Comparison of ENCODE assay signal across 1 cellular context in genomic region chr17:66229783-66230538, GRCh38.
TF ChIP-seq lines count a peak whose summit lies in the region.

No MANE protein-coding gene starts in this region.

TF ChIP-seq in GM23338, 12 proteins besides CTCF, POLR2A, EP300 and RAD21 (continued from another document):
- TF ChIP-seq, protein P1, sequence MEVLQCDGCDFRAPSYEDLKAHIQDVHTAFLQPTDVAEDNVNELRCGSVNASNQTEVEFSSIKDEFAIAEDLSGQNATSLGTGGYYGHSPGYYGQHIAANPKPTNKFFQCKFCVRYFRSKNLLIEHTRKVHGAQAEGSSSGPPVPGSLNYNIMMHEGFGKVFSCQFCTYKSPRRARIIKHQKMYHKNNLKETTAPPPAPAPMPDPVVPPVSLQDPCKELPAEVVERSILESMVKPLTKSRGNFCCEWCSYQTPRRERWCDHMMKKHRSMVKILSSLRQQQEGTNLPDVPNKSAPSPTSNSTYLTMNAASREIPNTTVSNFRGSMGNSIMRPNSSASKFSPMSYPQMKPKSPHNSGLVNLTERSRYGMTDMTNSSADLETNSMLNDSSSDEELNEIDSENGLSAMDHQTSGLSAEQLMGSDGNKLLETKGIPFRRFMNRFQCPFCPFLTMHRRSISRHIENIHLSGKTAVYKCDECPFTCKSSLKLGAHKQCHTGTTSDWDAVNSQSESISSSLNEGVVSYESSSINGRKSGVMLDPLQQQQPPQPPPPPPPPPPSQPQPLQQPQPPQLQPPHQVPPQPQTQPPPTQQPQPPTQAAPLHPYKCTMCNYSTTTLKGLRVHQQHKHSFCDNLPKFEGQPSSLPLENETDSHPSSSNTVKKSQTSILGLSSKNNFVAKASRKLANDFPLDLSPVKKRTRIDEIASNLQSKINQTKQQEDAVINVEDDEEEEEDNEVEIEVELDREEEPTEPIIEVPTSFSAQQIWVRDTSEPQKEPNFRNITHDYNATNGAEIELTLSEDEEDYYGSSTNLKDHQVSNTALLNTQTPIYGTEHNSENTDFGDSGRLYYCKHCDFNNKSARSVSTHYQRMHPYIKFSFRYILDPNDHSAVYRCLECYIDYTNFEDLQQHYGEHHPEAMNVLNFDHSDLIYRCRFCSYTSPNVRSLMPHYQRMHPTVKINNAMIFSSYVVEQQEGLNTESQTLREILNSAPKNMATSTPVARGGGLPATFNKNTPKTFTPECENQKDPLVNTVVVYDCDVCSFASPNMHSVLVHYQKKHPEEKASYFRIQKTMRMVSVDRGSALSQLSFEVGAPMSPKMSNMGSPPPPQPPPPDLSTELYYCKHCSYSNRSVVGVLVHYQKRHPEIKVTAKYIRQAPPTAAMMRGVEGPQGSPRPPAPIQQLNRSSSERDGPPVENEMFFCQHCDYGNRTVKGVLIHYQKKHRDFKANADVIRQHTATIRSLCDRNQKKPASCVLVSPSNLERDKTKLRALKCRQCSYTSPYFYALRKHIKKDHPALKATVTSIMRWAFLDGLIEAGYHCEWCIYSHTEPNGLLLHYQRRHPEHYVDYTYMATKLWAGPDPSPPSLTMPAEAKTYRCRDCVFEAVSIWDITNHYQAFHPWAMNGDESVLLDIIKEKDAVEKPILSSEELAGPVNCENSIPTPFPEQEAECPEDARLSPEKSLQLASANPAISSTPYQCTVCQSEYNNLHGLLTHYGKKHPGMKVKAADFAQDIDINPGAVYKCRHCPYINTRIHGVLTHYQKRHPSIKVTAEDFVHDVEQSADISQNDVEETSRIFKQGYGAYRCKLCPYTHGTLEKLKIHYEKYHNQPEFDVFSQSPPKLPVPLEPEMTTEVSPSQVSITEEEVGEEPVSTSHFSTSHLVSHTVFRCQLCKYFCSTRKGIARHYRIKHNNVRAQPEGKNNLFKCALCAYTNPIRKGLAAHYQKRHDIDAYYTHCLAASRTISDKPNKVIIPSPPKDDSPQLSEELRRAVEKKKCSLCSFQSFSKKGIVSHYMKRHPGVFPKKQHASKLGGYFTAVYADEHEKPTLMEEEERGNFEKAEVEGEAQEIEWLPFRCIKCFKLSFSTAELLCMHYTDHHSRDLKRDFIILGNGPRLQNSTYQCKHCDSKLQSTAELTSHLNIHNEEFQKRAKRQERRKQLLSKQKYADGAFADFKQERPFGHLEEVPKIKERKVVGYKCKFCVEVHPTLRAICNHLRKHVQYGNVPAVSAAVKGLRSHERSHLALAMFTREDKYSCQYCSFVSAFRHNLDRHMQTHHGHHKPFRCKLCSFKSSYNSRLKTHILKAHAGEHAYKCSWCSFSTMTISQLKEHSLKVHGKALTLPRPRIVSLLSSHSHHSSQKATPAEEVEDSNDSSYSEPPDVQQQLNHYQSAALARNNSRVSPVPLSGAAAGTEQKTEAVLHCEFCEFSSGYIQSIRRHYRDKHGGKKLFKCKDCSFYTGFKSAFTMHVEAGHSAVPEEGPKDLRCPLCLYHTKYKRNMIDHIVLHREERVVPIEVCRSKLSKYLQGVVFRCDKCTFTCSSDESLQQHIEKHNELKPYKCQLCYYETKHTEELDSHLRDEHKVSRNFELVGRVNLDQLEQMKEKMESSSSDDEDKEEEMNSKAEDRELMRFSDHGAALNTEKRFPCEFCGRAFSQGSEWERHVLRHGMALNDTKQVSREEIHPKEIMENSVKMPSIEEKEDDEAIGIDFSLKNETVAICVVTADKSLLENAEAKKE (CRISPR knock-in tag; IDR thresholded peaks at IDR 0.05), result no peak
- TF ChIP-seq NANOG (IDR thresholded peaks at IDR 0.05; ENCODE audit: borderline replicate concordance) (no peak), CREB1 (CRISPR knock-in tag; IDR thresholded peaks at IDR 0.05; ENCODE audit: low read depth) (no peak), ZNF331 (CRISPR knock-in tag; IDR thresholded peaks at IDR 0.05; ENCODE audit: low read depth) (no peak), POLR2AphosphoS5 (IDR thresholded peaks at IDR 0.05; ENCODE audit: low read depth) (no peak), EZH2 (IDR thresholded peaks at IDR 0.05; ENCODE audit: low read depth, unreplicated experiment) (no peak), JUNB (IDR thresholded peaks at IDR 0.05; ENCODE audit: unreplicated experiment) (no peak)
